ENCODE assay signal across 1 cellular context in genomic region chr18:875912-876311, GRCh38.
TF ChIP-seq lines count a peak whose summit lies in the region.

No MANE protein-coding gene starts in this region.

TF ChIP-seq in K562, 482 proteins besides CTCF, POLR2A, EP300 and RAD21 (continued from another document):
- TF ChIP-seq PRDM10 (IDR thresholded peaks at IDR 0.05; ENCODE audit: partially characterized antibody) = no peak
